ENCODE assay signal across 9 cellular contexts in genomic region chr14:51884086-51884927, GRCh38. TPM values are rescaled to one million over a fixed set of nuclear protein-coding genes. Genes with fewer than 3 reads are reported as not detected.
DNase-seq lines count a peak whose midpoint lies in the region; ATAC-seq and TF ChIP-seq lines count a peak whose summit lies in the region.
"Had no signal": no experiment of that assay in that cellular context is flagged by ENCODE, and none has a peak within 500 bp of the region (broad histone marks: within the 10 kb centered on the region; RNA-seq: fewer than 3 reads in every experiment).

No MANE protein-coding gene starts in this region.

- 49 to 50% methylated on average over 5 to 7 of the region's 7 CpGs for WGBS in esophagus squamous epithelium, 2 donors

- TF ChIP-seq POLR2A in vagina (IDR thresholded peaks at IDR 0.05) (no peak), esophagus squamous epithelium (IDR thresholded peaks at IDR 0.05) (no peak)

- H3K4me3 ChIP-seq in vagina (no peak overlapping the region), esophagus squamous epithelium (no peak overlapping the region)

- ATAC-seq in GM18498 (IDR thresholded peaks at IDR 0.05; ENCODE audit: unreplicated experiment): peak; percentile 66
- peak; percentile 70 for ATAC-seq in HG02763 (IDR thresholded peaks at IDR 0.05; ENCODE audit: unreplicated experiment)
- ATAC-seq in esophagus mucosa: no peak
- ATAC-seq: Panc1 had no signal

- H3K27ac ChIP-seq in vagina (no peak overlapping the region), esophagus squamous epithelium (no peak overlapping the region)

- H3K27me3 ChIP-seq in vagina (no peaks in the 10 kb centered on the region), esophagus squamous epithelium (no peaks in the 10 kb centered on the region)

- TF ChIP-seq CTCF in vagina (IDR thresholded peaks at IDR 0.05) (no peak), esophagus squamous epithelium (IDR thresholded peaks at IDR 0.05) (no peak)

- intact Hi-C loops in vagina (cut with DNase I) (no loop called here), esophagus squamous epithelium (cut with DNase I) (no loop called here)

- DNase-seq in SKM-1 treated with dmso at 0.1 percent for 144 hours (lab: John Stamatoyannopoulos, UW; ENCODE audit: unreplicated experiment): peak; percentile 77
- DNase-seq in kidney tubule cell (ENCODE audit: low spot score): peak; percentile 4
- DNase-seq in NCI-H187 (lab: John Stamatoyannopoulos, UW): no peak
- DNase-seq in vagina (ENCODE audit: extremely low spot score in 2 of 2): no peak
- no peak for DNase-seq in esophagus squamous epithelium (lab: John Stamatoyannopoulos, UW)

- H3K36me3 ChIP-seq in vagina (no peaks in the 10 kb centered on the region), esophagus squamous epithelium (no peaks in the 10 kb centered on the region)

- H3K9me3 ChIP-seq in vagina (no peaks in the 10 kb centered on the region), esophagus squamous epithelium (no peaks in the 10 kb centered on the region)

- H3K4me1 ChIP-seq in vagina: peaks cover 11% of the 10 kb centered on the region
- H3K4me1 ChIP-seq in esophagus squamous epithelium: peaks cover 0 to 13% (median 0%) of the 10 kb centered on the region in 3 donors

RNA-seq across cellular contexts. Expression of gene GNG2, which starts 23.9 kb away (rescaled TPM):
- 12.8 TPM for total RNA-seq in vagina
- 1 to 10 TPM; 1.5 to 8.8 (median 3.7) TPM for total RNA-seq in esophagus squamous epithelium
- 1.5 TPM for total RNA-seq in esophagus mucosa

Comparison
In these comparisons a context has a peak if more than half of its experiments do, and no peak if none do; other contexts are left out.
1. DNase-seq: peak in SKM-1 treated with dmso at 0.1 percent for 144 hours (single experiment) and kidney tubule cell (single experiment); none in NCI-H187 (0 of 2), vagina (0 of 2) and esophagus squamous epithelium (single experiment).